In the genomic region with DNA sequence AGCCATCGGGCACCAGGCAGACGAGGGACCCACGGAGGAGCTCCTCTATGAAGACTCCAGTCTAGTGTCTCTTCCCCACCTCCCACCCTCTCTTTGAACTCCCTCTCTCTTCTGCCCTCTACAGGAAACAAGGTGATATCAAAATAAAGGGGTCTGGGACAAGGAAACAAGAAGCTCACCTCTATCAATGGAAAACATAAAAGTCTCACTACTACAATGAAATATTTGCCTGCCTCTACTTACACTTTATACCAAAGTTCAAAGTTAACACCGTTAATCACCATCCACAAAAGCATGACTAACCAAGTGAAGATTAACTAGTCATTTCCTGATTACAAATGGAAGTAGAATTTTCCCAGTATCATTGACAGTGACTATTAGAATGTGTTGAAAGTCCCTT, we compare ENCODE assay signal across 11 cellular contexts.
DNase-seq lines count a peak whose midpoint lies in the region; ATAC-seq and TF ChIP-seq lines count a peak whose summit lies in the region.
"Had no signal": no experiment of that assay in that cellular context is flagged by ENCODE, and none has a peak within 500 bp of the region (broad histone marks: within the 10 kb centered on the region; RNA-seq: fewer than 3 reads in every experiment).

No MANE protein-coding gene starts in this region.

- peaks cover 4% of the 10 kb centered on the region for H3K27me3 Mint-ChIP-seq in activated CD4-positive, alpha-beta T cell treated with anti-CD3 and anti-CD28 coated beads for 36 hours

- peaks cover 3% of the 10 kb centered on the region for H3K4me1 Mint-ChIP-seq in activated CD4-positive, alpha-beta T cell treated with anti-CD3 and anti-CD28 coated beads for 36 hours

- H3K36me3 ChIP-seq in PC-3 (ENCODE audit: low read depth, low read length) = no peaks in the 10 kb centered on the region

- TF ChIP-seq CTCF in AG09309 (IDR thresholded peaks at IDR 0.05; ENCODE audit: control insufficient read depth, insufficient read depth, low read depth, low read length, missing control alignments) = peak; percentile 8
- peak; percentile 86 for TF ChIP-seq CTCF in PC-3 (conservative IDR thresholded peaks at IDR 0.05; ENCODE audit: low read depth, low read length)
- TF ChIP-seq CTCF in foreskin fibroblast (IDR thresholded peaks at IDR 0.05; ENCODE audit: low read depth, low read length) = no peak

- no peaks in the 10 kb centered on the region for H3K27me3 ChIP-seq in PC-3 (ENCODE audit: low read length)

- peaks cover 19% of the 10 kb centered on the region for H3F3A ChIP-seq in PC-3 (ENCODE audit: low read length, unreplicated experiment)

- DNase-seq in AG09309 (ENCODE audit: low read depth) = no peak
- DNase-seq in PC-3 = peak; percentile 93
- peak; percentile 41 to 54 for DNase-seq in foreskin fibroblast
- DNase-seq in stimulated activated CD4-positive, alpha-beta T cell treated with anti-CD3 and anti-CD28 coated beads, Interleukin-12 subunit alpha, Interleukin-12 subunit beta, amount 100 ng/mL, for 4 hours = no peak
- no peak for DNase-seq in activated CD4-positive, alpha-beta T cell treated with anti-CD3 and anti-CD28 coated beads for 36 hours
- DNase-seq: activated CD4-positive, alpha-beta memory T cell treated with anti-CD3 and anti-CD28 coated beads for 36 hours; GDM1; NCI-H187 had no signal

- peaks cover 27% of the 10 kb centered on the region for H4K20me1 ChIP-seq in PC-3 (ENCODE audit: low read length)

- H3K9me3 Mint-ChIP-seq in activated CD4-positive, alpha-beta T cell treated with anti-CD3 and anti-CD28 coated beads for 36 hours (ENCODE audit: low read depth) = no peaks in the 10 kb centered on the region
- H3K9me3 Mint-ChIP-seq: activated CD4-positive, alpha-beta memory T cell treated with anti-CD3 and anti-CD28 coated beads for 36 hours had no signal

- no peaks in the 10 kb centered on the region for H3K9me3 ChIP-seq in PC-3 (ENCODE audit: low read length)

- BruUV-seq in PC-3 (replicated peaks; lab: Mats Ljungman, UMichigan) = no TSS peak

- peak overlapping the region; percentile 33 for H3K9ac ChIP-seq in PC-3 (ENCODE audit: low read length)

- no peak overlapping the region for H2AFZ ChIP-seq in PC-3 (ENCODE audit: low read length)

- no peaks in the 10 kb centered on the region for H3K36me3 Mint-ChIP-seq in activated CD4-positive, alpha-beta T cell treated with anti-CD3 and anti-CD28 coated beads for 36 hours (ENCODE audit: low read depth)
- H3K36me3 Mint-ChIP-seq: activated CD4-positive, alpha-beta memory T cell treated with anti-CD3 and anti-CD28 coated beads for 36 hours had no signal

- POLR2A ChIA-PET in PC-3 (lab: Charles Lee; ENCODE audit: unreplicated experiment) = interaction anchor here (0.6 to 0.7 kb wide), 4 partner anchors 20 to 997 kb away, joined by 3 to 8 read pairs (median 6); no protein-coding TSS in a partner anchor
- POLR2A ChIA-PET in activated CD4-positive, alpha-beta T cell treated with anti-CD3 and anti-CD28 coated beads for 36 hours (lab: Charles Lee) = no interaction called here

- H3K4me3 ChIP-seq in AG09309 (ENCODE audit: control insufficient read depth, low read depth, low read length) (no peak overlapping the region), PC-3 (ENCODE audit: low read length) (peak overlapping the region; percentile 0; the same call in 1 of the 2 replicates), foreskin fibroblast (ENCODE audit: low read depth in 1 of 2, low read length in 2 of 2) (no peak overlapping the region)

- peak overlapping the region; percentile 71 for H3K27ac ChIP-seq in PC-3 (ENCODE audit: low read length)

- ATAC-seq in GM21723 (IDR thresholded peaks at IDR 0.05; ENCODE audit: unreplicated experiment) (peak; percentile 62), PC-3 (peak; percentile 25), HG03378 (IDR thresholded peaks at IDR 0.05; ENCODE audit: unreplicated experiment) (no peak), GM19395 (IDR thresholded peaks at IDR 0.05; ENCODE audit: unreplicated experiment) (no peak)
- no peak for ATAC-seq in activated CD4-positive, alpha-beta T cell treated with anti-CD3 and anti-CD28 coated beads for 36 hours

- intact Hi-C loops in PC-3 (cut with micrococcal nuclease) = loop anchor here (1.0 kb wide), 2 partner anchors 25 to 34 kb away; no protein-coding TSS in a partner anchor
- intact Hi-C loops in activated CD4-positive, alpha-beta T cell treated with anti-CD3 and anti-CD28 coated beads for 36 hours (cut with DNase I, micrococcal nuclease) = no loop called here

- peak overlapping the region; percentile 59 for H3K4me2 ChIP-seq in PC-3 (ENCODE audit: low read length)

- peaks cover 43% of the 10 kb centered on the region for H3K4me1 ChIP-seq in PC-3 (ENCODE audit: insufficient read depth, low read length)

- H3K4me3 Mint-ChIP-seq in activated CD4-positive, alpha-beta T cell treated with anti-CD3 and anti-CD28 coated beads for 36 hours = no peak overlapping the region
- H3K4me3 Mint-ChIP-seq: activated CD4-positive, alpha-beta memory T cell treated with anti-CD3 and anti-CD28 coated beads for 36 hours had no signal

- no peak overlapping the region for H3K27ac Mint-ChIP-seq in activated CD4-positive, alpha-beta T cell treated with anti-CD3 and anti-CD28 coated beads for 36 hours
- H3K27ac Mint-ChIP-seq: activated CD4-positive, alpha-beta memory T cell treated with anti-CD3 and anti-CD28 coated beads for 36 hours had no signal

- CTCF ChIA-PET in PC-3 (lab: Charles Lee) = interaction anchor here (0.6 to 2.7 kb wide), 9 partner anchors 9 to 1900 kb away, joined by 3 to 16 read pairs (median 3); no protein-coding TSS in a partner anchor
- CTCF ChIA-PET in activated CD4-positive, alpha-beta T cell treated with anti-CD3 and anti-CD28 coated beads for 36 hours (lab: Charles Lee) = interaction anchor here (1.1 to 2.0 kb wide), 2 partner anchors 9 to 11 kb away, joined by 5 to 9 read pairs; no protein-coding TSS in a partner anchor

- H3K79me2 ChIP-seq in PC-3 (ENCODE audit: low read length) = peaks cover 92% of the 10 kb centered on the region

- H3K9me2 ChIP-seq in PC-3 (replicated peaks; ENCODE audit: low read length) = no peaks in the 10 kb centered on the region

Comparison
In these comparisons a context has a peak if more than half of its experiments do, and no peak if none do; other contexts are left out.
1. DNase-seq: peak in PC-3 (single experiment) and foreskin fibroblast (2 of 2); none in AG09309 (single experiment), stimulated activated CD4-positive, alpha-beta T cell treated with anti-CD3 and anti-CD28 coated beads, Interleukin-12 subunit alpha, Interleukin-12 subunit beta, amount 100 ng/mL, for 4 hours (single experiment) and activated CD4-positive, alpha-beta T cell treated with anti-CD3 and anti-CD28 coated beads for 36 hours (single experiment).
2. ATAC-seq: peak in GM21723 (single experiment) and PC-3 (single experiment); none in HG03378 (single experiment), activated CD4-positive, alpha-beta T cell treated with anti-CD3 and anti-CD28 coated beads for 36 hours (single experiment) and GM19395 (single experiment).